In the genomic region with DNA sequence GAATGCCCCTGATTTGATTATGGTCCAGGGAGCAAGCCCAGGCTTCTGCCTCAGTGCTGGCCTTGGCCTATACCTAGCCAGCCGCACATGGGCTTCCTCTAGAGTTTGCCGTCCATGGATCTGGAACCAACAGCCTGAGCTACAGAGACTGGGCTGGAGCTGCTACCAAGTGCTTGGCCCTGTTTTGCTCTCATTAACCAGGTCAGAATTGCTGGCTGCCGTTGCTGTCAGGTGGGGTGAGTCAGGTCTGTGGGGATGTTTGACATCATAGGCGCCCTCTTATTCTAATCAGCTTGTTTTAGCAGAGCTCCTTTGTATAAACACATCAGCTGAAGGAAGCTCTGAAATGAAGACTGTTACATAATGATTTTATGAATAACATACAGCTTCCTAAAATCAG, we compare ENCODE assay signal across 16 cellular contexts.
DNase-seq lines count a peak whose midpoint lies in the region; ATAC-seq and TF ChIP-seq lines count a peak whose summit lies in the region.
"Had no signal": no experiment of that assay in that cellular context is flagged by ENCODE, and none has a peak within 500 bp of the region (broad histone marks: within the 10 kb centered on the region; RNA-seq: fewer than 3 reads in every experiment).

No MANE protein-coding gene starts in this region.

- H3K27me3 Mint-ChIP-seq in central memory CD8-positive, alpha-beta T cell: no peaks in the 10 kb centered on the region
- H3K27me3 Mint-ChIP-seq: B cell; memory B cell; stimulated activated naive CD8-positive, alpha-beta T cell treated with anti-CD3 and anti-CD28 coated beads, Interleukin-15, Interleukin-2, amounts not matched to agents 100 ng/mL and 50 ng/mL, for 24 hours had no signal

- intact Hi-C loops in heart right ventricle (cut with DNase I): loop anchor here in 2 of 10 donors (5.0 to 10.0 kb wide), 4 partner anchors 83 to 250 kb away; partner anchors contain the start of genes LTV1 (in 2 of the 2) and PHACTR2 (in 1 of the 2)
- intact Hi-C loops in testis (cut with DNase I; ENCODE audit: low total_unique reads): no loop called here

- H3K36me3 ChIP-seq in heart right ventricle (no peaks in the 10 kb centered on the region), right atrium auricular region (no peaks in the 10 kb centered on the region), kidney epithelial cell (ENCODE audit: control insufficient read depth, insufficient read depth, low read length) (no peaks in the 10 kb centered on the region), testis (ENCODE audit: low read depth, missing control alignments) (no peaks in the 10 kb centered on the region), MM.1S (replicated peaks; ENCODE audit: insufficient read depth, low read length) (no peaks in the 10 kb centered on the region), SJCRH30 (no peaks in the 10 kb centered on the region)
- no peaks in the 10 kb centered on the region for H3K36me3 ChIP-seq in effector memory CD4-positive, alpha-beta T cell (ENCODE audit: control insufficient read depth, insufficient read depth, low read length)
- H3K36me3 ChIP-seq: ovary had no signal

- H3K9me2 ChIP-seq in MM.1S (replicated peaks; ENCODE audit: insufficient read depth, low read length): no peaks in the 10 kb centered on the region

- no peaks in the 10 kb centered on the region for H3K9me3 ChIP-seq in heart right ventricle
- H3K9me3 ChIP-seq in right atrium auricular region: no peaks in the 10 kb centered on the region
- no peaks in the 10 kb centered on the region for H3K9me3 ChIP-seq in testis
- no peaks in the 10 kb centered on the region for H3K9me3 ChIP-seq in MM.1S (replicated peaks; ENCODE audit: insufficient read depth, low read length)
- H3K9me3 ChIP-seq in effector memory CD4-positive, alpha-beta T cell (ENCODE audit: control insufficient read depth, low read length): no peaks in the 10 kb centered on the region
- H3K9me3 ChIP-seq in SJCRH30 (replicated peaks): no peaks in the 10 kb centered on the region
- H3K9me3 ChIP-seq: ovary had no signal

- H2AFZ ChIP-seq in MM.1S (ENCODE audit: low read length): no peak overlapping the region

- TF ChIP-seq POLR2A in testis (IDR thresholded peaks at IDR 0.05): no peak

- peak overlapping the region in 1 of 10 donors; percentile 22 for H3K27ac ChIP-seq in heart right ventricle
- H3K27ac ChIP-seq in right atrium auricular region: no peak overlapping the region
- H3K27ac ChIP-seq in testis: peak overlapping the region; percentile 45 to 75
- no peak overlapping the region for H3K27ac ChIP-seq in MM.1S (ENCODE audit: low read length)
- no peak overlapping the region for H3K27ac ChIP-seq in effector memory CD4-positive, alpha-beta T cell (ENCODE audit: insufficient read depth, low read length, poor library complexity, severe bottlenecking)
- H3K27ac ChIP-seq in SJCRH30: no peak overlapping the region
- H3K27ac ChIP-seq: ovary, SK-N-MC had no signal

- no peak overlapping the region for H3K9ac ChIP-seq in MM.1S (ENCODE audit: low read length)

- ATAC-seq in heart right ventricle: peak in 7 of 8 donors; percentile 13 to 60 (median 29)
- no peak for ATAC-seq in central memory CD8-positive, alpha-beta T cell (replicated peaks; ENCODE audit: extremely low read depth, poor library complexity, severe bottlenecking)

- H4K20me1 ChIP-seq in MM.1S (ENCODE audit: insufficient read depth, low read length): no peaks in the 10 kb centered on the region

- H3K4me3 ChIP-seq in heart right ventricle (no peak overlapping the region), right atrium auricular region (no peak overlapping the region), kidney epithelial cell (ENCODE audit: low read depth, low read length) (no peak overlapping the region), testis (no peak overlapping the region), MM.1S (ENCODE audit: low read length) (no peak overlapping the region), SJCRH30 (no peak overlapping the region)
- H3K4me3 ChIP-seq in effector memory CD4-positive, alpha-beta T cell (ENCODE audit: insufficient read depth, low read depth, low read length, poor library complexity, severe bottlenecking): no peak overlapping the region
- H3K4me3 ChIP-seq: ovary, SK-N-MC had no signal

- 75 to 81% methylated on average over 4 of the region's 4 CpGs for WGBS in heart right ventricle, 2 donors
- 68 to 70% methylated on average over 2 to 4 of the region's 4 CpGs for WGBS in testis, 2 donors

- H3K27me3 ChIP-seq in heart right ventricle (no peaks in the 10 kb centered on the region), right atrium auricular region (no peaks in the 10 kb centered on the region), kidney epithelial cell (ENCODE audit: control insufficient read depth, insufficient read depth, low read length) (no peaks in the 10 kb centered on the region), testis (no peaks in the 10 kb centered on the region), MM.1S (replicated peaks; ENCODE audit: insufficient read depth, low read length) (no peaks in the 10 kb centered on the region), SJCRH30 (no peaks in the 10 kb centered on the region)
- H3K27me3 ChIP-seq in effector memory CD4-positive, alpha-beta T cell (replicated peaks; ENCODE audit: control insufficient read depth, insufficient read depth, low read length, poor library complexity, severe bottlenecking): no peaks in the 10 kb centered on the region
- H3K27me3 ChIP-seq: ovary had no signal

- H3K9me3 Mint-ChIP-seq in central memory CD8-positive, alpha-beta T cell: no peaks in the 10 kb centered on the region
- H3K9me3 Mint-ChIP-seq: stimulated activated naive CD8-positive, alpha-beta T cell treated with anti-CD3 and anti-CD28 coated beads, Interleukin-15, Interleukin-2, amounts not matched to agents 100 ng/mL and 50 ng/mL, for 24 hours had no signal

- DNase-seq in heart right ventricle: no peak
- no peak for DNase-seq in right atrium auricular region (ENCODE audit: low spot score)
- DNase-seq in central memory CD8-positive, alpha-beta T cell (ENCODE audit: low spot score in 2 of 2): no peak
- DNase-seq in kidney epithelial cell (ENCODE audit: low read depth): peak; percentile 18
- DNase-seq in testis: no peak
- no peak for DNase-seq in MM.1S
- no peak for DNase-seq in effector memory CD4-positive, alpha-beta T cell
- no peak for DNase-seq in SJCRH30
- DNase-seq: activated naive CD4-positive, alpha-beta T cell treated with Interleukin-2 at 50 U/mL for 16 hours; cortex of kidney; NCI-H146 had no signal

- H3K27ac Mint-ChIP-seq in central memory CD8-positive, alpha-beta T cell (ENCODE audit: low read depth): peak overlapping the region; percentile 17
- H3K27ac Mint-ChIP-seq: B cell; memory B cell; stimulated activated naive CD8-positive, alpha-beta T cell treated with anti-CD3 and anti-CD28 coated beads, Interleukin-15, Interleukin-2, amounts not matched to agents 100 ng/mL and 50 ng/mL, for 24 hours had no signal

- H3F3A ChIP-seq in MM.1S (ENCODE audit: insufficient read depth, low read length): no peaks in the 10 kb centered on the region

- TF ChIP-seq CTCF in heart right ventricle (IDR thresholded peaks at IDR 0.05): no peak
- no peak for TF ChIP-seq CTCF in right atrium auricular region (IDR thresholded peaks at IDR 0.05)
- TF ChIP-seq CTCF in kidney epithelial cell (IDR thresholded peaks at IDR 0.05; ENCODE audit: insufficient read depth, low read length, poor library complexity, severe bottlenecking): no peak
- no peak for TF ChIP-seq CTCF in testis (IDR thresholded peaks at IDR 0.05)
- TF ChIP-seq CTCF in MM.1S (IDR thresholded peaks at IDR 0.05; ENCODE audit: low read length): no peak

- no peaks in the 10 kb centered on the region for H3K79me2 ChIP-seq in MM.1S (ENCODE audit: low read length)

- no peak overlapping the region for H3K4me3 Mint-ChIP-seq in central memory CD8-positive, alpha-beta T cell
- H3K4me3 Mint-ChIP-seq: B cell; memory B cell; stimulated activated naive CD8-positive, alpha-beta T cell treated with anti-CD3 and anti-CD28 coated beads, Interleukin-15, Interleukin-2, amounts not matched to agents 100 ng/mL and 50 ng/mL, for 24 hours had no signal

- peaks cover 70% of the 10 kb centered on the region for H3K4me1 Mint-ChIP-seq in central memory CD8-positive, alpha-beta T cell

- no peaks in the 10 kb centered on the region for H3K36me3 Mint-ChIP-seq in central memory CD8-positive, alpha-beta T cell (ENCODE audit: insufficient read depth)

- H3K4me2 ChIP-seq in MM.1S (ENCODE audit: low read depth, low read length): no peak overlapping the region

- peaks cover 7 to 50% (median 37%) of the 10 kb centered on the region in 9 donors for H3K4me1 ChIP-seq in heart right ventricle
- H3K4me1 ChIP-seq in right atrium auricular region: peaks cover 0 to 22% of the 10 kb centered on the region in 2 donors
- H3K4me1 ChIP-seq in testis: peaks cover 24% of the 10 kb centered on the region
- H3K4me1 ChIP-seq in MM.1S (ENCODE audit: low read length): no peaks in the 10 kb centered on the region
- peaks cover 5% of the 10 kb centered on the region for H3K4me1 ChIP-seq in effector memory CD4-positive, alpha-beta T cell (ENCODE audit: control insufficient read depth, insufficient read depth, low read length, poor library complexity, severe bottlenecking)
- H3K4me1 ChIP-seq in SJCRH30: no peaks in the 10 kb centered on the region

Comparison
In these comparisons a context has a peak if more than half of its experiments do, and no peak if none do; other contexts are left out.
1. H3K27ac ChIP-seq: peak in testis (2 of 2); none in right atrium auricular region (0 of 2), MM.1S (single experiment), effector memory CD4-positive, alpha-beta T cell (single experiment) and SJCRH30 (single experiment).